In the genomic region with DNA sequence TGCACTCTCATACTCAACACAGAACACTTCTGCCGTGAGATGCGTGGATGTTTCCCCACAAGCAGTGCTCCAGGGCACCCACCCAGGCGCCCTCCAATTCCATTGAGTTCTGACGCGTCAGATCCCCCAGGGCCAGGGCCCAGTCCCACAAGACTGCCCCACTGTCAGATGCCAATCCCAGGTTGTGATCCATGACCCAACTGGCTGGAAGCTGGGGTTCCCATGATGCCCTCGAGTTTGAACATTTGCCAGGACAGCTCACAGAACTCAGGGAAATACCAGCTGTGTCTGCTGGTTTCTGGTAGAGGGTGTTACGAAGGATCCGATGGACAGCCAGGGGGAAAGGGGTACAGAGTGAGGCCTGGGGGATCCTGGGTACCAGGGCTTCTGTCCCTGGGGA, we compare ENCODE assay signal across 1 cellular context.
TF ChIP-seq lines count a peak whose summit lies in the region.

No MANE protein-coding gene starts in this region.

TF ChIP-seq in IMR-90, 13 proteins besides CTCF, POLR2A, EP300 and RAD21 (continued from another document):
- TF ChIP-seq, protein P1, sequence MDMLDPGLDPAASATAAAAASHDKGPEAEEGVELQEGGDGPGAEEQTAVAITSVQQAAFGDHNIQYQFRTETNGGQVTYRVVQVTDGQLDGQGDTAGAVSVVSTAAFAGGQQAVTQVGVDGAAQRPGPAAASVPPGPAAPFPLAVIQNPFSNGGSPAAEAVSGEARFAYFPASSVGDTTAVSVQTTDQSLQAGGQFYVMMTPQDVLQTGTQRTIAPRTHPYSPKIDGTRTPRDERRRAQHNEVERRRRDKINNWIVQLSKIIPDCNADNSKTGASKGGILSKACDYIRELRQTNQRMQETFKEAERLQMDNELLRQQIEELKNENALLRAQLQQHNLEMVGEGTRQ (IDR thresholded peaks at IDR 0.05; ENCODE audit: low read depth, low read length), result no peak
- TF ChIP-seq RCOR1 (IDR thresholded peaks at IDR 0.05; ENCODE audit: insufficient replicate concordance, low read length), result no peak
- TF ChIP-seq NFE2L2 (IDR thresholded peaks at IDR 0.05; ENCODE audit: low read depth, low read length), result no peak
- no peak for TF ChIP-seq MAFK (IDR thresholded peaks at IDR 0.05; ENCODE audit: low read depth, low read length)
- TF ChIP-seq MXI1 (IDR thresholded peaks at IDR 0.05; ENCODE audit: borderline replicate concordance, low read depth, low read length), result no peak
- no peak for TF ChIP-seq SMC3 (IDR thresholded peaks at IDR 0.05; ENCODE audit: low read depth, low read length)
- no peak for TF ChIP-seq FOS (IDR thresholded peaks at IDR 0.05; ENCODE audit: low read depth, low read length)
- TF ChIP-seq BHLHE40 (IDR thresholded peaks at IDR 0.05; ENCODE audit: low read depth, low read length), result no peak
- TF ChIP-seq CHD1 (IDR thresholded peaks at IDR 0.05; ENCODE audit: low read depth, low read length), result no peak
